In the genomic region with DNA sequence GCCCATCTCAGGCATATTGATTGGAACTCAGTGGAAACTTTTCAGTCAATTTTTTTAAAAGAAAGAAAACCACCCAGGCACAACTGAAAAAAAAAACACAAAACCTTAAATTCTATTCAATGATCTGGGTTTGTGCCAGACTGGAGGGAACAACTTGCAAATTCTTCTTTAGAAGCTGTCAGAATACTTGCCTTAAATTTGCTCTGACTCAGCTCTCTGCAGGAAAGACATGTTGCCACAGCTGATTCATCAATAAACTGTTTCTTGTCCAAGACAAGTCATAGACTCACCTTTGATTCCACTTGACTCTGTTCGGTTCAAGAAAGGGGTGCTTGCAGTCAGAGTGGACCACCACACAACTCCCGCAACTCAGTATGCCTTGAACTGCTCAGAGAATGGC, we compare ENCODE assay signal across 24 cellular contexts.
DNase-seq lines count a peak whose midpoint lies in the region; ATAC-seq, FAIRE-seq and TF ChIP-seq lines count a peak whose summit lies in the region.
"Had no signal": no experiment of that assay in that cellular context is flagged by ENCODE, and none has a peak within 500 bp of the region (broad histone marks: within the 10 kb centered on the region; RNA-seq: fewer than 3 reads in every experiment).

No MANE protein-coding gene starts in this region.

- no peaks in the 10 kb centered on the region for H3K79me2 ChIP-seq in astrocyte (ENCODE audit: insufficient read depth, low read length)

- no peak overlapping the region for H2AFZ ChIP-seq in astrocyte (ENCODE audit: low read depth, low read length)
- H2AFZ ChIP-seq: GM23338 had no signal

- TF ChIP-seq POLR2A in stomach (IDR thresholded peaks at IDR 0.05): no peak

- H3K36me3 ChIP-seq in astrocyte (ENCODE audit: insufficient read depth, low read length) (no peaks in the 10 kb centered on the region), stomach (no peaks in the 10 kb centered on the region)
- H3K36me3 ChIP-seq: HAP-1, Peyer's patch had no signal

- H3K4me1 ChIP-seq in astrocyte (ENCODE audit: insufficient read depth, low read length): no peaks in the 10 kb centered on the region
- no peaks in the 10 kb centered on the region for H3K4me1 ChIP-seq in stomach
- H3K4me1 ChIP-seq: HAP-1, Peyer's patch had no signal

- peaks cover 2% of the 10 kb centered on the region for H3K9me3 Mint-ChIP-seq in astrocyte (ENCODE audit: unreplicated experiment)
- H3K9me3 Mint-ChIP-seq: GM23338 had no signal

- H3K36me3 Mint-ChIP-seq in astrocyte (ENCODE audit: low read depth, unreplicated experiment): no peaks in the 10 kb centered on the region
- H3K36me3 Mint-ChIP-seq: CD8-positive, alpha-beta memory T cell had no signal

- intact Hi-C loops in stomach (cut with DNase I; ENCODE audit: low total_unique reads): no loop called here

- H3K9me3 ChIP-seq in astrocyte (ENCODE audit: insufficient read depth, low read depth, low read length): no peaks in the 10 kb centered on the region
- peaks cover 0 to 1% (median 0%) of the 10 kb centered on the region in 4 donors for H3K9me3 ChIP-seq in stomach
- H3K9me3 ChIP-seq: HAP-1, Peyer's patch had no signal

- TF ChIP-seq CTCF in astrocyte (IDR thresholded peaks at IDR 0.05; ENCODE audit: insufficient read depth, low read depth, low read length) (no peak), stomach (IDR thresholded peaks at IDR 0.05) (no peak)

- peak overlapping the region; percentile 59 for H3K27ac Mint-ChIP-seq in astrocyte (ENCODE audit: unreplicated experiment)
- H3K27ac Mint-ChIP-seq: CD8-positive, alpha-beta memory T cell; GM23338 had no signal

- H3K27me3 ChIP-seq in astrocyte (ENCODE audit: insufficient read depth, low read length) (no peaks in the 10 kb centered on the region), stomach (no peaks in the 10 kb centered on the region)
- H3K27me3 ChIP-seq: Peyer's patch had no signal

- DNase-seq in GM18507 (ENCODE audit: extremely low spot score, insufficient read length, low read depth) (no peak), astrocyte (ENCODE audit: low read depth) (no peak), epithelial cell of prostate (ENCODE audit: low read depth, low spot score) (peak; percentile 45), kidney tubule cell (ENCODE audit: low spot score) (peak; percentile 14), stomach (no peak), islet precursor cell (no peak)
- DNase-seq: Calu3; CD8-positive, alpha-beta memory T cell; DMS153; NCI-H1092; NCI-H1436; NCI-H1930; NCI-H226; NCI-H510A treated with DMSO at 0.1 percent for 48 hours; NCI-H774; Peyer's patch; Right ventricle myocardium superior had no signal

- no peak overlapping the region for H3K27ac ChIP-seq in astrocyte (ENCODE audit: low read depth, low read length)
- no peak overlapping the region for H3K27ac ChIP-seq in epithelial cell of prostate
- H3K27ac ChIP-seq in stomach: no peak overlapping the region
- H3K27ac ChIP-seq: Peyer's patch had no signal

- H3K27me3 Mint-ChIP-seq in astrocyte (ENCODE audit: low read depth, unreplicated experiment): no peaks in the 10 kb centered on the region

- WGBS in stomach, 5 donors: 81 to 93% (median 87%) methylated on average over 2 of the region's 2 CpGs

- no peak overlapping the region for H3K4me3 Mint-ChIP-seq in astrocyte (ENCODE audit: unreplicated experiment)
- H3K4me3 Mint-ChIP-seq: CD8-positive, alpha-beta memory T cell; GM23338 had no signal

- H4K20me1 ChIP-seq in astrocyte (ENCODE audit: insufficient read depth, low read length): no peaks in the 10 kb centered on the region

- no peak for TF ChIP-seq EP300 in stomach (IDR thresholded peaks at IDR 0.05)

- H3K4me2 ChIP-seq in astrocyte (ENCODE audit: low read length): no peak overlapping the region
- H3K4me2 ChIP-seq: GM23338 had no signal

- FAIRE-seq in GM18507 (lab: Jason Lieb, UNC) (peak; percentile 31), astrocyte (lab: Jason Lieb, UNC) (no peak)
- FAIRE-seq: G401.6, GM12892, K562 had no signal

- peaks cover 10% of the 10 kb centered on the region for H3K4me1 Mint-ChIP-seq in astrocyte (ENCODE audit: low read depth, unreplicated experiment)
- H3K4me1 Mint-ChIP-seq: CD8-positive, alpha-beta memory T cell; GM23338 had no signal

- ATAC-seq in HG03097 (IDR thresholded peaks at IDR 0.05; ENCODE audit: low FRiP score, unreplicated experiment) (no peak), HG02870 (IDR thresholded peaks at IDR 0.05; ENCODE audit: unreplicated experiment) (no peak)
- ATAC-seq: GM23338, K562 had no signal

- no peak overlapping the region for H3K9ac ChIP-seq in astrocyte (ENCODE audit: low read length)

- no peak overlapping the region for H3K4me3 ChIP-seq in astrocyte (ENCODE audit: insufficient read depth, low read depth, low read length)
- H3K4me3 ChIP-seq in stomach: no peak overlapping the region
- H3K4me3 ChIP-seq: GM23338, HAP-1, K562, Peyer's patch had no signal

Comparison
In these comparisons a context has a peak if more than half of its experiments do, and no peak if none do; other contexts are left out.
1. DNase-seq: peak in epithelial cell of prostate (single experiment) and kidney tubule cell (single experiment); none in GM18507 (single experiment), astrocyte (single experiment), stomach (single experiment) and islet precursor cell (single experiment).